ENCODE assay signal across 1 cellular context in the genomic region with DNA sequence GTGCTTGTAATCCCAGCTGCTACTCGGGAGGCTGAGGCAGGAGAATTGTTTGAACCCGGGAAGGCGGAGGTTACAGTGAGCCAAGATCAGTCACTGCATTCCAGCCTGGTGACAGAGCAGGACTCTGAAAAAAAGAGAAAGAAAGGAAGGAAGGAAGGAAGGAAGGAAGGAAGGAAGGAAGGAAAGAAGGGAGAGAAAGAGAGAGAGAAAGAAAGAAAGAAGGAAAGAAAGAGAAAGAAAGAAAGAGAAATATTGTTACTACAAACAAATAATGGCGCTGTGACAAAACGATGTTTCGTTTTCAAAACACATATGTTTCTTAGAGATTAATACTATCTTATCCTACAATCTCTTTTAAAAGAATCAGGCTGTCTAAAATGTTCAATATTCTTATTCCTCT.
TF ChIP-seq lines count a peak whose summit lies in the region.

No MANE protein-coding gene starts in this region.

TF ChIP-seq in HEK293, 187 proteins besides CTCF, POLR2A, EP300 and RAD21 (continued from another document):
- TF ChIP-seq ZNF366 (tag by site-specific recombination; conservative IDR thresholded peaks at IDR 0.05) (peak; percentile 56; the same call in 1 of the 2 replicates), ZNF558 (tag by site-specific recombination; IDR thresholded peaks at IDR 0.05) (no peak), ZNF274 (IDR thresholded peaks at IDR 0.05; ENCODE audit: low read length) (no peak), ZNF274 (tag by site-specific recombination; IDR thresholded peaks at IDR 0.05; ENCODE audit: borderline replicate concordance) (no peak), ZNF747 (tag by site-specific recombination; IDR thresholded peaks at IDR 0.05) (no peak)
